In the genomic region with DNA sequence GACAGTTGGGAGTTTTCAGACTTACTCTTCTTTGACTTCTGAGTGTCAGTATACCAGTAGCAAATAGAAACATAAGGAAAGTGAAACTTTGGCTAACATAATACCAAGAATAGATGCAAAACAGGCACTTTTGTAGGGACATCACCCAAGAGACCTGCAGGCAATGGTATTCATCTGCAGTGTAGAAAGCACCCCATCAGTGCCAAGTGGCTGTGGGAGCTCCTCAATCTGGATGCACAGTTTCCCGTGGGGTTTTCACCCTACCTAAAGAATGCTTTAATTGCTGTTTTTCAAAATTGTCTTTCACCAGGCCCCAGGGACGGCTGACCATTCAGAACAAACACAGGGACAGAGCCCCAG, we compare ENCODE assay signal across 8 cellular contexts.
DNase-seq lines count a peak whose midpoint lies in the region; ATAC-seq and TF ChIP-seq lines count a peak whose summit lies in the region.

No MANE protein-coding gene starts in this region.

- no peaks in the 10 kb centered on the region for H3K9me3 Mint-ChIP-seq in activated naive CD8-positive, alpha-beta T cell treated with anti-CD3 and anti-CD28 coated beads for 36 hours
- no peaks in the 10 kb centered on the region for H3K9me3 Mint-ChIP-seq in progenitor cell of endocrine pancreas (ENCODE audit: low read depth)

- H3K4me3 Mint-ChIP-seq in activated naive CD8-positive, alpha-beta T cell treated with anti-CD3 and anti-CD28 coated beads for 36 hours: peak overlapping the region; percentile 72
- H3K4me3 Mint-ChIP-seq in progenitor cell of endocrine pancreas (ENCODE audit: low read depth): peak overlapping the region; percentile 82

- no peaks in the 10 kb centered on the region for H3K4me1 ChIP-seq in BE2C

- no peaks in the 10 kb centered on the region for H3K36me3 ChIP-seq in BE2C

- no peaks in the 10 kb centered on the region for H3K36me3 Mint-ChIP-seq in activated naive CD8-positive, alpha-beta T cell treated with anti-CD3 and anti-CD28 coated beads for 36 hours
- H3K36me3 Mint-ChIP-seq in progenitor cell of endocrine pancreas (ENCODE audit: insufficient read depth): peaks cover 8% of the 10 kb centered on the region

- TF ChIP-seq CTCF in progenitor cell of endocrine pancreas (IDR thresholded peaks at IDR 0.05; ENCODE audit: unreplicated experiment) (no peak), BE2C (IDR thresholded peaks at IDR 0.05; ENCODE audit: low read depth, low read length) (no peak)

- peaks cover 7% of the 10 kb centered on the region for H3K4me1 Mint-ChIP-seq in activated naive CD8-positive, alpha-beta T cell treated with anti-CD3 and anti-CD28 coated beads for 36 hours
- peaks cover 2% of the 10 kb centered on the region for H3K4me1 Mint-ChIP-seq in progenitor cell of endocrine pancreas (ENCODE audit: low read depth)

- DNase-seq in activated CD4-positive, CD25-positive, alpha-beta regulatory T cell treated with anti-CD3 and anti-CD28 coated beads, Interleukin-2, amount 50 U/mL, for 72 hours: no peak
- DNase-seq in activated naive CD8-positive, alpha-beta T cell treated with anti-CD3 and anti-CD28 coated beads for 36 hours: no peak
- DNase-seq in progenitor cell of endocrine pancreas (ENCODE audit: low spot score, unreplicated experiment) (no peak), BE2C (no peak), foreskin melanocyte (no peak), NCI-H526 treated with DMSO at 0.1 percent for 48 hours (lab: John Stamatoyannopoulos, UW) (no peak)

- no peaks in the 10 kb centered on the region for H3K9me3 ChIP-seq in BE2C

- H3K27ac Mint-ChIP-seq in activated naive CD8-positive, alpha-beta T cell treated with anti-CD3 and anti-CD28 coated beads for 36 hours: peak overlapping the region; percentile 18
- peak overlapping the region; percentile 71 for H3K27ac Mint-ChIP-seq in progenitor cell of endocrine pancreas

- ATAC-seq in activated CD4-positive, CD25-positive, alpha-beta regulatory T cell treated with anti-CD3 and anti-CD28 coated beads, Interleukin-2, amount 50 U/mL, for 24 hours: peak; percentile 24 to 30
- ATAC-seq in HG02870 (IDR thresholded peaks at IDR 0.05; ENCODE audit: unreplicated experiment): peak; percentile 78

- no peak overlapping the region for H3K4me3 ChIP-seq in BE2C (ENCODE audit: low read depth, low read length)

- H3K27me3 Mint-ChIP-seq in activated naive CD8-positive, alpha-beta T cell treated with anti-CD3 and anti-CD28 coated beads for 36 hours: peaks cover 73% of the 10 kb centered on the region
- peaks cover 4% of the 10 kb centered on the region for H3K27me3 Mint-ChIP-seq in progenitor cell of endocrine pancreas

- H3K27me3 ChIP-seq in BE2C: peaks cover 7% of the 10 kb centered on the region; the same call in 1 of the 2 replicates
